Comparison of ENCODE assay signal across 1 cellular context in the genomic region with DNA sequence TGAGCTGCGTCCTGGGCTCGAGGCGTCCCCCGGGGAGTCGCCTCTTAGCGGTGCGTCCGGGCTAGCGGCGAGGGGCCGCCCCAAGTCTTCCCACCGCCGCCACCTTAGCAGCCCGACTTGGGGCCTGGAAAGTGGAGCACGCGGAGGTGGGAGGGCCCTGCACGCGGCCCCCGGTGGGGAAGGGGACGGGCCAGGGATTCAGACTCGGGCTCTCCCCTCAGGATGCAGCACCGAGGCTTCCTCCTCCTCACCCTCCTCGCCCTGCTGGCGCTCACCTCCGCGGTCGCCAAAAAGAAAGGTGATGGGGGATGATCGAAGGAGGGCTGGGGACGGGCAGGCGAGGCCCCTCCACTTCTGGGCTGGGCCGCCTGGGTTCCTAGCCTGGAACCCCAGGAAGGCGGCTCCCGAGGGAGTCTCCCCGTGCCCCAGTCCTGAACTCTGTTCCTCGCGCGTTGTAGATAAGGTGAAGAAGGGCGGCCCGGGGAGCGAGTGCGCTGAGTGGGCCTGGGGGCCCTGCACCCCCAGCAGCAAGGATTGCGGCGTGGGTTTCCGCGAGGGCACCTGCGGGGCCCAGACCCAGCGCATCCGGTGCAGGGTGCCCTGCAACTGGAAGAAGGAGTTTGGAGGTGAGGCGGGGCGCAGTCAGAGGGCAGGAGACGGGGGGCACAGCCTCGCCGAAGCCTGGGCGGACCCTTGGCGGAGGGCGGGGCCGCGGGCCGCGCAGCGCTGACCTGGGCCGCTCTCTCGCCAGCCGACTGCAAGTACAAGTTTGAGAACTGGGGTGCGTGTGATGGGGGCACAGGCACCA.
A peak's percentile ranks its signal among the peaks of the same experiment; 100 is the strongest.
TF ChIP-seq lines count a peak whose summit lies in the region.

No MANE protein-coding gene starts in this region.

TF ChIP-seq in HepG2, 621 proteins besides CTCF, POLR2A, EP300 and RAD21 (continued from another document):
- TF ChIP-seq ZNF546 (CRISPR knock-in tag; conservative IDR thresholded peaks at IDR 0.05) = no peak
- peak; percentile 52; the same call in 1 of the 2 replicates for TF ChIP-seq TAF1 (CRISPR knock-in tag; IDR thresholded peaks at IDR 0.05)
- no peak for TF ChIP-seq ZBTB43 (CRISPR knock-in tag; conservative IDR thresholded peaks at IDR 0.05)
- TF ChIP-seq ZBTB1 (CRISPR knock-in tag; IDR thresholded peaks at IDR 0.05; ENCODE audit: borderline replicate concordance) = no peak
- no peak for TF ChIP-seq MED8 (CRISPR knock-in tag; IDR thresholded peaks at IDR 0.05; ENCODE audit: insufficient replicate concordance)
- TF ChIP-seq RFXAP (CRISPR knock-in tag; IDR thresholded peaks at IDR 0.05; ENCODE audit: borderline replicate concordance) = 0 out of 2 replicates have a peak, but pooled peaks have one; percentile 51
- 0 out of 2 replicates have a peak, but pooled peaks have one; percentile 66 for TF ChIP-seq ZFAT (CRISPR knock-in tag; conservative IDR thresholded peaks at IDR 0.05)
- TF ChIP-seq, protein P1, sequence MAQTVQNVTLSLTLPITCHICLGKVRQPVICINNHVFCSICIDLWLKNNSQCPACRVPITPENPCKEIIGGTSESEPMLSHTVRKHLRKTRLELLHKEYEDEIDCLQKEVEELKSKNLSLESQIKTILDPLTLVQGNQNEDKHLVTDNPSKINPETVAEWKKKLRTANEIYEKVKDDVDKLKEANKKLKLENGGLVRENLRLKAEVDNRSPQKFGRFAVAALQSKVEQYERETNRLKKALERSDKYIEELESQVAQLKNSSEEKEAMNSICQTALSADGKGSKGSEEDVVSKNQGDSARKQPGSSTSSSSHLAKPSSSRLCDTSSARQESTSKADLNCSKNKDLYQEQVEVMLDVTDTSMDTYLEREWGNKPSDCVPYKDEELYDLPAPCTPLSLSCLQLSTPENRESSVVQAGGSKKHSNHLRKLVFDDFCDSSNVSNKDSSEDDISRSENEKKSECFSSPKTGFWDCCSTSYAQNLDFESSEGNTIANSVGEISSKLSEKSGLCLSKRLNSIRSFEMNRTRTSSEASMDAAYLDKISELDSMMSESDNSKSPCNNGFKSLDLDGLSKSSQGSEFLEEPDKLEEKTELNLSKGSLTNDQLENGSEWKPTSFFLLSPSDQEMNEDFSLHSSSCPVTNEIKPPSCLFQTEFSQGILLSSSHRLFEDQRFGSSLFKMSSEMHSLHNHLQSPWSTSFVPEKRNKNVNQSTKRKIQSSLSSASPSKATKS (CRISPR knock-in tag; IDR thresholded peaks at IDR 0.05) = no peak
- peak; percentile 48; the same call in 1 of the 2 replicates for TF ChIP-seq ZBTB7A (CRISPR knock-in tag; IDR thresholded peaks at IDR 0.05)
- 0 out of 2 replicates have a peak, but pooled peaks have one; percentile 21 for TF ChIP-seq ZNF800 (CRISPR knock-in tag; IDR thresholded peaks at IDR 0.05)
- TF ChIP-seq ZNF468 (CRISPR knock-in tag; IDR thresholded peaks at IDR 0.05) = no peak
- TF ChIP-seq AGO2 (optimal IDR thresholded peaks at IDR 0.05; ENCODE audit: low read depth, low read length) = peak; percentile 76
- peak; percentile 44; the same call in 1 of the 2 replicates for TF ChIP-seq HIC2 (CRISPR knock-in tag; IDR thresholded peaks at IDR 0.05; ENCODE audit: low read depth)
- TF ChIP-seq JUN (CRISPR knock-in tag; IDR thresholded peaks at IDR 0.05) = no peak
- no peak for TF ChIP-seq TSC22D2 (CRISPR knock-in tag; IDR thresholded peaks at IDR 0.05; ENCODE audit: borderline replicate concordance)
- TF ChIP-seq, protein P2, sequence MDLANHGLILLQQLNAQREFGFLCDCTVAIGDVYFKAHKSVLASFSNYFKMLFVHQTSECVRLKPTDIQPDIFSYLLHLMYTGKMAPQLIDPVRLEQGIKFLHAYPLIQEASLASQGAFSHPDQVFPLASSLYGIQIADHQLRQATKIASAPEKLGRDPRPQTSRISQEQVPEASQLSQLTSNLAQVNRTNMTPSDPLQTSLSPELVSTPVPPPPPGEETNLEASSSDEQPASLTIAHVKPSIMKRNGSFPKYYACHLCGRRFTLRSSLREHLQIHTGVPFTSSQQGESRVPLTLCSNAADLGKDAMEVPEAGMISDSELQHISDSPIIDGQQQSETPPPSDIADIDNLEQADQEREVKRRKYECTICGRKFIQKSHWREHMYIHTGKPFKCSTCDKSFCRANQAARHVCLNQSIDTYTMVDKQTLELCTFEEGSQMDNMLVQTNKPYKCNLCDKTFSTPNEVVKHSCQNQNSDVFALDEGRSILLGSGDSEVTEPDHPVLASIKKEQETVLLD (CRISPR knock-in tag; IDR thresholded peaks at IDR 0.05; ENCODE audit: low read depth) = no peak
- no peak for TF ChIP-seq MAZ (IDR thresholded peaks at IDR 0.05; ENCODE audit: borderline replicate concordance, low read depth, low read length)
- TF ChIP-seq MAZ (CRISPR knock-in tag; IDR thresholded peaks at IDR 0.05; ENCODE audit: low read depth) = peak; percentile 52; the same call in 1 of the 2 replicates
- TF ChIP-seq PHB2 (IDR thresholded peaks at IDR 0.05; ENCODE audit: partially characterized antibody) = no peak
- no peak for TF ChIP-seq MEF2D (CRISPR knock-in tag; IDR thresholded peaks at IDR 0.05)
- TF ChIP-seq YEATS2 (CRISPR knock-in tag; IDR thresholded peaks at IDR 0.05; ENCODE audit: borderline replicate concordance) = no peak
- TF ChIP-seq ETV5 (CRISPR knock-in tag; IDR thresholded peaks at IDR 0.05; ENCODE audit: borderline replicate concordance) = 0 out of 2 replicates have a peak, but pooled peaks have one; percentile 20
- no peak for TF ChIP-seq ZNF496 (CRISPR knock-in tag; IDR thresholded peaks at IDR 0.05; ENCODE audit: insufficient replicate concordance)
- no peak for TF ChIP-seq ESRRA (CRISPR knock-in tag; IDR thresholded peaks at IDR 0.05; ENCODE audit: low read depth)
- TF ChIP-seq ZNF574 (CRISPR knock-in tag; IDR thresholded peaks at IDR 0.05) = peak; percentile 24
- TF ChIP-seq U2AF1 (optimal IDR thresholded peaks at IDR 0.05; ENCODE audit: low read depth, low read length) = no peak
- TF ChIP-seq MTA1 (CRISPR knock-in tag; IDR thresholded peaks at IDR 0.05; ENCODE audit: borderline replicate concordance) = peak; percentile 44; the same call in 1 of the 2 replicates
- TF ChIP-seq ZNF563 (CRISPR knock-in tag; IDR thresholded peaks at IDR 0.05) = peak; percentile 40; the same call in 1 of the 2 replicates
- no peak for TF ChIP-seq KDM1A (CRISPR knock-in tag; IDR thresholded peaks at IDR 0.05)
- peak; percentile 50; the same call in 1 of the 2 replicates for TF ChIP-seq UBTF (CRISPR knock-in tag; IDR thresholded peaks at IDR 0.05)
- TF ChIP-seq ZNF891 (CRISPR knock-in tag; IDR thresholded peaks at IDR 0.05) = peak; percentile 44; the same call in 1 of the 2 replicates
